In genomic region chr20:12913781-12914443, GRCh38 we compare ENCODE assay signal across 21 cellular contexts.
DNase-seq lines count a peak whose midpoint lies in the region; ATAC-seq, FAIRE-seq and TF ChIP-seq lines count a peak whose summit lies in the region.
"Had no signal": no experiment of that assay in that cellular context is flagged by ENCODE, and none has a peak within 500 bp of the region (broad histone marks: within the 10 kb centered on the region; RNA-seq: fewer than 3 reads in every experiment).

No MANE protein-coding gene starts in this region.

- CTCF ChIA-PET in HepG2 (lab: Yijun Ruan, JAX; ENCODE audit: low intra/inter-chr PET ratio, low total read pairs) = interaction anchor here (1.3 kb wide), 1 partner anchor 11 kb away, joined by 3 read pairs; no protein-coding TSS in a partner anchor
- CTCF ChIA-PET in MCF 10A (lab: Yijun Ruan, JAX) = interaction anchor here (0.8 to 1.8 kb wide), 2 partner anchors 52 to 202 kb away, joined by 3 to 10 read pairs; no protein-coding TSS in a partner anchor

- peak; percentile 69 for ATAC-seq in HepG2
- ATAC-seq in right lobe of liver = no peak
- ATAC-seq: CD8-positive, alpha-beta T cell had no signal

- no peak overlapping the region for H3K9ac ChIP-seq in HepG2 (ENCODE audit: insufficient read depth, low read depth, low read length)
- H3K9ac ChIP-seq: BLaER1 treated with 17β-estradiol and CSF1 and Interleukin-3, amounts not matched to agents 10 nM and 100 nM had no signal

- FAIRE-seq in HepG2 (lab: Jason Lieb, UNC) = no peak
- FAIRE-seq: D721Med, G401.6, GM12891, GM19239 had no signal

- H3K36me3 Mint-ChIP-seq in MCF 10A (ENCODE audit: insufficient read depth, unreplicated experiment) = no peaks in the 10 kb centered on the region
- H3K36me3 Mint-ChIP-seq: CD8-positive, alpha-beta T cell had no signal

- in situ Hi-C loops in HepG2 (cut with HindIII; ENCODE audit: extremely low pct_ligation_motif_present, low pct_unique_long_range_greater_than_20kb) = no loop called here

- no peak for TF ChIP-seq RAD21 in HepG2 (CRISPR knock-in tag; IDR thresholded peaks at IDR 0.05)

- H3K9me3 ChIP-seq in HepG2 (ENCODE audit: low read length) = no peaks in the 10 kb centered on the region
- H3K9me3 ChIP-seq in right lobe of liver = no peaks in the 10 kb centered on the region
- H3K9me3 ChIP-seq: BLaER1 treated with 17β-estradiol and CSF1 and Interleukin-3, amounts not matched to agents 10 nM and 100 nM; Caco-2 had no signal

- no peak overlapping the region for H3K4me3 Mint-ChIP-seq in MCF 10A (ENCODE audit: unreplicated experiment)
- H3K4me3 Mint-ChIP-seq: B cell; CD4-positive, alpha-beta T cell; CD8-positive, alpha-beta T cell had no signal

- no peaks in the 10 kb centered on the region for H3K4me1 Mint-ChIP-seq in MCF 10A (ENCODE audit: insufficient read depth, unreplicated experiment)
- H3K4me1 Mint-ChIP-seq: B cell had no signal

- no peaks in the 10 kb centered on the region for H3K79me2 ChIP-seq in HepG2 (ENCODE audit: insufficient read depth, low read length)

- 2% methylated on average over 2 of the region's 2 CpGs for WGBS in HepG2 (ENCODE audit: low lambda C conversion rate)
- WGBS in right lobe of liver (ENCODE audit: insufficient coverage, low coverage, low lambda C conversion rate, missing lambda C conversion rate) = 73% methylated on average over 2 of the region's 2 CpGs

- TF ChIP-seq POLR2A in HepG2 (IDR thresholded peaks at IDR 0.05; ENCODE audit: insufficient read depth in 1 of 2, low read depth in 2 of 2, low read length in 2 of 2) (no peak), right lobe of liver (IDR thresholded peaks at IDR 0.05) (no peak)

- H3K4me3 ChIP-seq in HepG2 (replicated peaks in 1 of 3; ENCODE audit: insufficient read depth in 1 of 3, low read depth in 2 of 3, low read length in 3 of 3) = no peak overlapping the region
- no peak overlapping the region for H3K4me3 ChIP-seq in right lobe of liver
- H3K4me3 ChIP-seq: BLaER1 treated with 17β-estradiol and CSF1 and Interleukin-3, amounts not matched to agents 10 nM and 100 nM had no signal

- no peaks in the 10 kb centered on the region for H4K20me1 ChIP-seq in HepG2 (ENCODE audit: insufficient read depth, low read length)
- H4K20me1 ChIP-seq: BLaER1 treated with 17β-estradiol and CSF1 and Interleukin-3, amounts not matched to agents 10 nM and 100 nM had no signal

- TF ChIP-seq EP300 in HepG2 (IDR thresholded peaks at IDR 0.05; ENCODE audit: low read depth in 2 of 2, low read length in 2 of 2) (peak in 1 of 2 experiments; percentile 43; a peak in 1 of 4 replicates), HepG2 (CRISPR knock-in tag; IDR thresholded peaks at IDR 0.05; ENCODE audit: borderline replicate concordance) (no peak)

- no peak overlapping the region for H3K27ac Mint-ChIP-seq in MCF 10A (ENCODE audit: low read depth, unreplicated experiment)
- H3K27ac Mint-ChIP-seq: B cell; CD4-positive, alpha-beta T cell; CD8-positive, alpha-beta T cell had no signal

- H3K27ac ChIP-seq in HepG2 (ENCODE audit: extremely low read length, insufficient read depth, low read length) (peak overlapping the region; percentile 14), right lobe of liver (no peak overlapping the region), VCaP (peak overlapping the region; percentile 66)
- H3K27ac ChIP-seq: 22Rv1; BLaER1 treated with 17β-estradiol and CSF1 and Interleukin-3, amounts not matched to agents 10 nM and 100 nM; C4-2B had no signal

- TF ChIP-seq CTCF in HepG2 (CRISPR knock-in tag; IDR thresholded peaks at IDR 0.05) (no peak), right lobe of liver (IDR thresholded peaks at IDR 0.05) (no peak), VCaP (conservative IDR thresholded peaks at IDR 0.05) (no peak), MCF 10A (IDR thresholded peaks at IDR 0.05; ENCODE audit: unreplicated experiment) (no peak)

- peak overlapping the region; percentile 30 for H3K4me2 ChIP-seq in HepG2 (ENCODE audit: low read depth, low read length)
- H3K4me2 ChIP-seq: BLaER1 treated with 17β-estradiol and CSF1 and Interleukin-3, amounts not matched to agents 10 nM and 100 nM had no signal

- H2AFZ ChIP-seq in HepG2 (ENCODE audit: low read length) = no peak overlapping the region

- intact Hi-C loops in HepG2 (cut with micrococcal nuclease; ENCODE audit: unreplicated experiment) = no loop called here
- intact Hi-C loops in right lobe of liver (cut with DNase I) = no loop called here
- intact Hi-C loops in MCF 10A (cut with micrococcal nuclease) = no loop called here

- BruUV-seq in HepG2 (replicated peaks; lab: Mats Ljungman, UMichigan) = no TSS peak
- BruUV-seq in MCF 10A (replicated peaks; lab: Mats Ljungman, UMichigan) = no TSS peak

- DNase-seq in HepG2 (ENCODE audit: low spot score) (peak; percentile 64), right lobe of liver (no peak), MCF 10A (ENCODE audit: unreplicated experiment) (no peak), AG08396 (ENCODE audit: low spot score) (no peak)
- DNase-seq: ACHN; AML-193; Caco-2; Calu3; CD4-positive, alpha-beta T cell; CD8-positive, alpha-beta T cell; DMS79 treated with DMSO at 0.1 percent for 48 hours; GF-D8 had no signal

- H3K9me3 Mint-ChIP-seq in MCF 10A (ENCODE audit: unreplicated experiment) = no peaks in the 10 kb centered on the region
- H3K9me3 Mint-ChIP-seq: CD4-positive, alpha-beta T cell; CD8-positive, alpha-beta T cell had no signal

- no peaks in the 10 kb centered on the region for H3K27me3 Mint-ChIP-seq in MCF 10A (ENCODE audit: insufficient read depth, unreplicated experiment)
- H3K27me3 Mint-ChIP-seq: B cell; CD4-positive, alpha-beta T cell had no signal

- POLR2A ChIA-PET in HepG2 (lab: Yijun Ruan, JAX) = no interaction called here
- POLR2A ChIA-PET in MCF 10A (lab: Yijun Ruan, JAX) = no interaction called here

- H3K27me3 ChIP-seq in HepG2 (ENCODE audit: control insufficient read depth in 1 of 2, insufficient read depth in 2 of 2, low read length in 2 of 2) (no peaks in the 10 kb centered on the region), right lobe of liver (no peaks in the 10 kb centered on the region)
- H3K27me3 ChIP-seq: BLaER1 treated with 17β-estradiol and CSF1 and Interleukin-3, amounts not matched to agents 10 nM and 100 nM had no signal

- H3K4me1 ChIP-seq in HepG2 (ENCODE audit: insufficient read depth, low read length) (peaks cover 43% of the 10 kb centered on the region), right lobe of liver (no peaks in the 10 kb centered on the region)

- H3K36me3 ChIP-seq in HepG2 (replicated peaks in 1 of 2; ENCODE audit: control insufficient read depth in 1 of 2, insufficient read depth in 2 of 2, low read length in 2 of 2) = no peaks in the 10 kb centered on the region
- H3K36me3 ChIP-seq in right lobe of liver = no peaks in the 10 kb centered on the region
- H3K36me3 ChIP-seq: BLaER1 treated with 17β-estradiol and CSF1 and Interleukin-3, amounts not matched to agents 10 nM and 100 nM had no signal

TF ChIP-seq in HepG2, 621 proteins besides CTCF, POLR2A, EP300 and RAD21 (continues in another document):
- TF ChIP-seq DMAP1 (CRISPR knock-in tag; IDR thresholded peaks at IDR 0.05) (no peak), REL (CRISPR knock-in tag; conservative IDR thresholded peaks at IDR 0.05) (no peak), CREM (IDR thresholded peaks at IDR 0.05) (peak; percentile 68), CREM (CRISPR knock-in tag; IDR thresholded peaks at IDR 0.05) (no peak), ZNF777 (CRISPR knock-in tag; IDR thresholded peaks at IDR 0.05) (no peak), ZNF737 (CRISPR knock-in tag; IDR thresholded peaks at IDR 0.05; ENCODE audit: borderline replicate concordance) (no peak), RBM39 (IDR thresholded peaks at IDR 0.05; ENCODE audit: low read depth, low read length, poor library complexity, severe bottlenecking) (no peak), SOX5 (CRISPR knock-in tag; IDR thresholded peaks at IDR 0.05; ENCODE audit: borderline replicate concordance) (peak; percentile 94), SOX13 (IDR thresholded peaks at IDR 0.05) (peak; percentile 65; the same call in 1 of the 2 replicates), SOX13 (CRISPR knock-in tag; conservative IDR thresholded peaks at IDR 0.05 in 1 of 2, IDR thresholded peaks at IDR 0.05 in 1 of 2) (peak in 1 of 2 experiments; percentile 94; a peak in 2 of 4 replicates), RAD51 (IDR thresholded peaks at IDR 0.05; ENCODE audit: borderline replicate concordance) (no peak), ZNF800 (CRISPR knock-in tag; IDR thresholded peaks at IDR 0.05) (no peak), KAT2B (IDR thresholded peaks at IDR 0.05; ENCODE audit: borderline replicate concordance, low read depth, low read length) (peak; percentile 71; the same call in 1 of the 2 replicates), ZNF562 (CRISPR knock-in tag; IDR thresholded peaks at IDR 0.05; ENCODE audit: borderline replicate concordance) (no peak), CREBL2 (CRISPR knock-in tag; IDR thresholded peaks at IDR 0.05; ENCODE audit: borderline replicate concordance) (no peak), KAT7 (CRISPR knock-in tag; IDR thresholded peaks at IDR 0.05; ENCODE audit: borderline replicate concordance) (no peak), ZNF24 (IDR thresholded peaks at IDR 0.05) (peak; percentile 93), ZSCAN20 (CRISPR knock-in tag; IDR thresholded peaks at IDR 0.05; ENCODE audit: borderline replicate concordance) (no peak), ZNF652 (CRISPR knock-in tag; IDR thresholded peaks at IDR 0.05; ENCODE audit: borderline replicate concordance, low read depth) (peak; percentile 83)

Comparison
In these comparisons a context has a peak if more than half of its experiments do, and no peak if none do; other contexts are left out.
1. H3K27ac ChIP-seq: peak in HepG2 (single experiment) and VCaP (single experiment); none in right lobe of liver (0 of 3).